In genomic region chrX:154397888-154398667, GRCh38 we compare ENCODE assay signal across 1 cellular context.
TF ChIP-seq lines count a peak whose summit lies in the region.

Gene RPL10 (plus strand): TSS chrX:154398377. CDS start chrX:154398520, 143 bp downstream.

TF ChIP-seq in HepG2, 621 proteins besides CTCF, POLR2A, EP300 and RAD21 (continued from another document and continues in another):
- TF ChIP-seq BRCA1 (CRISPR knock-in tag; IDR thresholded peaks at IDR 0.05), result 0 out of 2 replicates have a peak, but pooled peaks have one; percentile 66
- peak; percentile 73; the same call in 1 of the 2 replicates for TF ChIP-seq KDM5B (CRISPR knock-in tag; IDR thresholded peaks at IDR 0.05; ENCODE audit: borderline replicate concordance)
- TF ChIP-seq TCF7L2 (IDR thresholded peaks at IDR 0.05; ENCODE audit: low read depth, low read length), result no peak
- TF ChIP-seq ZSCAN25 (CRISPR knock-in tag; IDR thresholded peaks at IDR 0.05), result no peak
- TF ChIP-seq CSRNP1 (CRISPR knock-in tag; IDR thresholded peaks at IDR 0.05), result 0 out of 2 replicates have a peak, but pooled peaks have one; percentile 15
- no peak for TF ChIP-seq ZNF563 (CRISPR knock-in tag; IDR thresholded peaks at IDR 0.05)
- TF ChIP-seq ZHX2 (IDR thresholded peaks at IDR 0.05; ENCODE audit: low read depth), result peak; percentile 79
- no peak for TF ChIP-seq ZHX2 (CRISPR knock-in tag; IDR thresholded peaks at IDR 0.05; ENCODE audit: borderline replicate concordance)
- TF ChIP-seq TFDP2 (CRISPR knock-in tag; IDR thresholded peaks at IDR 0.05), result peak; percentile 53
- TF ChIP-seq U2AF2 (IDR thresholded peaks at IDR 0.05; ENCODE audit: low read depth, low read length), result no peak
- TF ChIP-seq FOXK2 (IDR thresholded peaks at IDR 0.05), result no peak
- no peak for TF ChIP-seq ZNF382 (CRISPR knock-in tag; IDR thresholded peaks at IDR 0.05; ENCODE audit: borderline replicate concordance)
- TF ChIP-seq POLR2AphosphoS2 (IDR thresholded peaks at IDR 0.05; ENCODE audit: low read depth, low read length), result peak; percentile 89; the same call in 1 of the 2 replicates
- TF ChIP-seq KLF9 (CRISPR knock-in tag; IDR thresholded peaks at IDR 0.05; ENCODE audit: low read depth), result peak; percentile 60; the same call in 1 of the 2 replicates
- no peak for TF ChIP-seq LRRFIP1 (CRISPR knock-in tag; conservative IDR thresholded peaks at IDR 0.05)
- TF ChIP-seq ZNF235 (CRISPR knock-in tag; IDR thresholded peaks at IDR 0.05; ENCODE audit: borderline replicate concordance), result 0 out of 2 replicates have a peak, but pooled peaks have one; percentile 53
- no peak for TF ChIP-seq NFRKB (IDR thresholded peaks at IDR 0.05)
- TF ChIP-seq MTF1 (CRISPR knock-in tag; IDR thresholded peaks at IDR 0.05), result no peak
- TF ChIP-seq RAD51 (IDR thresholded peaks at IDR 0.05; ENCODE audit: borderline replicate concordance), result no peak
- TF ChIP-seq AKAP8 (CRISPR knock-in tag; IDR thresholded peaks at IDR 0.05), result 0 out of 2 replicates have a peak, but pooled peaks have one; percentile 26
- TF ChIP-seq ZNF143 (CRISPR knock-in tag; IDR thresholded peaks at IDR 0.05), result no peak
- TF ChIP-seq ZNF747 (CRISPR knock-in tag; IDR thresholded peaks at IDR 0.05; ENCODE audit: borderline replicate concordance), result no peak
- no peak for TF ChIP-seq DPF2 (CRISPR knock-in tag; IDR thresholded peaks at IDR 0.05; ENCODE audit: borderline replicate concordance, low read depth)
- no peak for TF ChIP-seq NR2F1 (CRISPR knock-in tag; IDR thresholded peaks at IDR 0.05)
- TF ChIP-seq, protein P1, sequence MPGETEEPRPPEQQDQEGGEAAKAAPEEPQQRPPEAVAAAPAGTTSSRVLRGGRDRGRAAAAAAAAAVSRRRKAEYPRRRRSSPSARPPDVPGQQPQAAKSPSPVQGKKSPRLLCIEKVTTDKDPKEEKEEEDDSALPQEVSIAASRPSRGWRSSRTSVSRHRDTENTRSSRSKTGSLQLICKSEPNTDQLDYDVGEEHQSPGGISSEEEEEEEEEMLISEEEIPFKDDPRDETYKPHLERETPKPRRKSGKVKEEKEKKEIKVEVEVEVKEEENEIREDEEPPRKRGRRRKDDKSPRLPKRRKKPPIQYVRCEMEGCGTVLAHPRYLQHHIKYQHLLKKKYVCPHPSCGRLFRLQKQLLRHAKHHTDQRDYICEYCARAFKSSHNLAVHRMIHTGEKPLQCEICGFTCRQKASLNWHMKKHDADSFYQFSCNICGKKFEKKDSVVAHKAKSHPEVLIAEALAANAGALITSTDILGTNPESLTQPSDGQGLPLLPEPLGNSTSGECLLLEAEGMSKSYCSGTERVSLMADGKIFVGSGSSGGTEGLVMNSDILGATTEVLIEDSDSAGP (CRISPR knock-in tag; IDR thresholded peaks at IDR 0.05; ENCODE audit: borderline replicate concordance), result peak; percentile 74; the same call in 1 of the 2 replicates
- TF ChIP-seq ZNF713 (CRISPR knock-in tag; IDR thresholded peaks at IDR 0.05), result no peak
- peak; percentile 71 for TF ChIP-seq NFYB (CRISPR knock-in tag; IDR thresholded peaks at IDR 0.05)
- TF ChIP-seq SP2 (CRISPR knock-in tag; IDR thresholded peaks at IDR 0.05), result no peak; the same call in 1 of the 2 replicates
- peak; percentile 95 for TF ChIP-seq TAF1 (CRISPR knock-in tag; IDR thresholded peaks at IDR 0.05)
- TF ChIP-seq ZNF333 (CRISPR knock-in tag; IDR thresholded peaks at IDR 0.05; ENCODE audit: borderline replicate concordance), result peak; percentile 23; the same call in 1 of the 2 replicates
- no peak for TF ChIP-seq HINFP (CRISPR knock-in tag; IDR thresholded peaks at IDR 0.05; ENCODE audit: low read depth)
- peak; percentile 61; the same call in 1 of the 2 replicates for TF ChIP-seq BATF2 (CRISPR knock-in tag; IDR thresholded peaks at IDR 0.05)
- TF ChIP-seq GATAD1 (CRISPR knock-in tag; IDR thresholded peaks at IDR 0.05), result peak; percentile 73
- TF ChIP-seq KDM2A (CRISPR knock-in tag; IDR thresholded peaks at IDR 0.05; ENCODE audit: borderline replicate concordance, low read depth), result no peak
- no peak for TF ChIP-seq ZNF484 (CRISPR knock-in tag; IDR thresholded peaks at IDR 0.05; ENCODE audit: borderline replicate concordance, low read depth)
- no peak for TF ChIP-seq ZNF891 (CRISPR knock-in tag; IDR thresholded peaks at IDR 0.05)
- TF ChIP-seq ZNF577 (CRISPR knock-in tag; IDR thresholded peaks at IDR 0.05; ENCODE audit: borderline replicate concordance, low read depth), result no peak
- no peak for TF ChIP-seq STAG1 (CRISPR knock-in tag; IDR thresholded peaks at IDR 0.05)
- TF ChIP-seq REST (IDR thresholded peaks at IDR 0.05; ENCODE audit: borderline replicate concordance in 1 of 2, low read depth in 1 of 2, low read length in 2 of 2), result peak in 1 of 2 experiments; percentile 72; a peak in 1 of 4 replicates
- TF ChIP-seq ZNF644 (CRISPR knock-in tag; IDR thresholded peaks at IDR 0.05; ENCODE audit: low read depth), result no peak
- TF ChIP-seq FOSL1 (CRISPR knock-in tag; IDR thresholded peaks at IDR 0.05; ENCODE audit: borderline replicate concordance), result no peak
- no peak for TF ChIP-seq ZSCAN31 (CRISPR knock-in tag; IDR thresholded peaks at IDR 0.05; ENCODE audit: low read depth)
- TF ChIP-seq RELA (CRISPR knock-in tag; IDR thresholded peaks at IDR 0.05), result no peak
- no peak for TF ChIP-seq EHMT2 (IDR thresholded peaks at IDR 0.05; ENCODE audit: borderline replicate concordance, low read depth, low read length)
- peak; percentile 60; the same call in 1 of the 2 replicates for TF ChIP-seq KLF12 (CRISPR knock-in tag; IDR thresholded peaks at IDR 0.05; ENCODE audit: borderline replicate concordance)
- TF ChIP-seq BORCS8-MEF2B (CRISPR knock-in tag; IDR thresholded peaks at IDR 0.05), result 0 out of 2 replicates have a peak, but pooled peaks have one; percentile 50
